ENCODE assay signal across 1 cellular context in the genomic region with DNA sequence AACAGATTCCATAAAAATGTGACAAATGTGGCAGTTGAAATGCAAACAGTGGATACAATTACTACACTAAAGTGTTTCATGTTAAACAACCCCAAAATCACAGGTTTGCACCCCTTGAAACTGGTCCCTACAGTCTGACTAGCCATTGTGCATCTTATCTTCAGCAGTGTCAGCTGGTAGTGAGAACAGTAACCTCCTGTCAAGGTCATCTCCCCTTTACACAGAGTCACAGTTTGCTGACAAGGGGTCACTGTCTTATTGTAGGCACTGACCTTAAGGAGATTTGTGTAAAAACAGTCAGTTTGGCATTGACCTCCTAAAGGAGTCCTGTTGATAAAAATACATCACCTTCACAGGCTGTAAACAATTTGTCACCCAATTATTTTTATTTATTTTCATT.
TF ChIP-seq lines count a peak whose summit lies in the region.

No MANE protein-coding gene starts in this region.

TF ChIP-seq in HepG2, 621 proteins besides CTCF, POLR2A, EP300 and RAD21 (continued from another document and continues in another):
- TF ChIP-seq, protein P1, sequence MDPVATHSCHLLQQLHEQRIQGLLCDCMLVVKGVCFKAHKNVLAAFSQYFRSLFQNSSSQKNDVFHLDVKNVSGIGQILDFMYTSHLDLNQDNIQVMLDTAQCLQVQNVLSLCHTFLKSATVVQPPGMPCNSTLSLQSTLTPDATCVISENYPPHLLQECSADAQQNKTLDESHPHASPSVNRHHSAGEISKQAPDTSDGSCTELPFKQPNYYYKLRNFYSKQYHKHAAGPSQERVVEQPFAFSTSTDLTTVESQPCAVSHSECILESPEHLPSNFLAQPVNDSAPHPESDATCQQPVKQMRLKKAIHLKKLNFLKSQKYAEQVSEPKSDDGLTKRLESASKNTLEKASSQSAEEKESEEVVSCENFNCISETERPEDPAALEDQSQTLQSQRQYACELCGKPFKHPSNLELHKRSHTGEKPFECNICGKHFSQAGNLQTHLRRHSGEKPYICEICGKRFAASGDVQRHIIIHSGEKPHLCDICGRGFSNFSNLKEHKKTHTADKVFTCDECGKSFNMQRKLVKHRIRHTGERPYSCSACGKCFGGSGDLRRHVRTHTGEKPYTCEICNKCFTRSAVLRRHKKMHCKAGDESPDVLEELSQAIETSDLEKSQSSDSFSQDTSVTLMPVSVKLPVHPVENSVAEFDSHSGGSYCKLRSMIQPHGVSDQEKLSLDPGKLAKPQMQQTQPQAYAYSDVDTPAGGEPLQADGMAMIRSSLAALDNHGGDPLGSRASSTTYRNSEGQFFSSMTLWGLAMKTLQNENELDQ (CRISPR knock-in tag; IDR thresholded peaks at IDR 0.05; ENCODE audit: borderline replicate concordance), result no peak
- TF ChIP-seq BCL6 (CRISPR knock-in tag; IDR thresholded peaks at IDR 0.05) (no peak), NFATC3 (CRISPR knock-in tag; IDR thresholded peaks at IDR 0.05) (no peak), ZKSCAN1 (IDR thresholded peaks at IDR 0.05; ENCODE audit: low read length) (no peak), TBP (CRISPR knock-in tag; IDR thresholded peaks at IDR 0.05) (no peak), MTF2 (CRISPR knock-in tag; IDR thresholded peaks at IDR 0.05; ENCODE audit: borderline replicate concordance) (no peak), CBX2 (IDR thresholded peaks at IDR 0.05; ENCODE audit: low read depth, low read length) (no peak), CBX2 (CRISPR knock-in tag; IDR thresholded peaks at IDR 0.05; ENCODE audit: low read depth) (no peak), ELF3 (CRISPR knock-in tag; IDR thresholded peaks at IDR 0.05) (no peak), NPAS2 (CRISPR knock-in tag; IDR thresholded peaks at IDR 0.05; ENCODE audit: borderline replicate concordance) (no peak), ZNF121 (CRISPR knock-in tag; IDR thresholded peaks at IDR 0.05) (no peak), ESRRA (CRISPR knock-in tag; IDR thresholded peaks at IDR 0.05; ENCODE audit: low read depth) (0 out of 2 replicates have a peak, but pooled peaks have one; percentile 33), SOX6 (IDR thresholded peaks at IDR 0.05) (no peak), SOX6 (CRISPR knock-in tag; IDR thresholded peaks at IDR 0.05) (peak; percentile 72), MYNN (CRISPR knock-in tag; IDR thresholded peaks at IDR 0.05; ENCODE audit: low read depth) (no peak), BORCS8-MEF2B (CRISPR knock-in tag; IDR thresholded peaks at IDR 0.05) (no peak), SAP130 (CRISPR knock-in tag; IDR thresholded peaks at IDR 0.05; ENCODE audit: low read depth) (no peak), KDM2A (CRISPR knock-in tag; IDR thresholded peaks at IDR 0.05; ENCODE audit: borderline replicate concordance, low read depth) (no peak), ZC3H13 (CRISPR knock-in tag; IDR thresholded peaks at IDR 0.05) (peak; percentile 59; the same call in 1 of the 2 replicates), KDM3A (CRISPR knock-in tag; IDR thresholded peaks at IDR 0.05; ENCODE audit: low read depth) (no peak), NFIC (IDR thresholded peaks at IDR 0.05; ENCODE audit: low read length) (no peak), SOX13 (IDR thresholded peaks at IDR 0.05) (no peak), SOX13 (CRISPR knock-in tag; conservative IDR thresholded peaks at IDR 0.05 in 1 of 2, IDR thresholded peaks at IDR 0.05 in 1 of 2) (peak in 1 of 2 experiments; percentile 78; a peak in 2 of 4 replicates), ZMYM2 (CRISPR knock-in tag; IDR thresholded peaks at IDR 0.05) (no peak), RXRB (CRISPR knock-in tag; IDR thresholded peaks at IDR 0.05; ENCODE audit: borderline replicate concordance) (0 out of 2 replicates have a peak, but pooled peaks have one; percentile 33), RARG (CRISPR knock-in tag; IDR thresholded peaks at IDR 0.05; ENCODE audit: low read depth) (no peak), GTF3A (CRISPR knock-in tag; conservative IDR thresholded peaks at IDR 0.05) (no peak), NFIB (CRISPR knock-in tag; IDR thresholded peaks at IDR 0.05; ENCODE audit: borderline replicate concordance) (no peak), POLR2AphosphoS5 (IDR thresholded peaks at IDR 0.05; ENCODE audit: low read depth, low read length) (no peak), ZBTB38 (CRISPR knock-in tag; IDR thresholded peaks at IDR 0.05) (no peak), ZNF660 (CRISPR knock-in tag; IDR thresholded peaks at IDR 0.05; ENCODE audit: borderline replicate concordance, low read depth) (no peak), GABPA (IDR thresholded peaks at IDR 0.05; ENCODE audit: low read depth, low read length) (no peak), GABPA (CRISPR knock-in tag; IDR thresholded peaks at IDR 0.05; ENCODE audit: low read depth) (no peak), ZNF619 (CRISPR knock-in tag; IDR thresholded peaks at IDR 0.05) (no peak), ZNF317 (CRISPR knock-in tag; IDR thresholded peaks at IDR 0.05) (no peak), SMYD3 (CRISPR knock-in tag; IDR thresholded peaks at IDR 0.05) (no peak), WIZ (CRISPR knock-in tag; IDR thresholded peaks at IDR 0.05) (no peak), HNRNPUL1 (IDR thresholded peaks at IDR 0.05; ENCODE audit: low read depth, low read length) (no peak), ZNF160 (CRISPR knock-in tag; IDR thresholded peaks at IDR 0.05) (no peak), NFRKB (IDR thresholded peaks at IDR 0.05) (no peak), MAFG (CRISPR knock-in tag; IDR thresholded peaks at IDR 0.05) (no peak), SIN3A (IDR thresholded peaks at IDR 0.05; ENCODE audit: borderline replicate concordance, low read depth, low read length) (no peak), MED8 (CRISPR knock-in tag; IDR thresholded peaks at IDR 0.05; ENCODE audit: insufficient replicate concordance) (no peak)
- TF ChIP-seq, protein P2, sequence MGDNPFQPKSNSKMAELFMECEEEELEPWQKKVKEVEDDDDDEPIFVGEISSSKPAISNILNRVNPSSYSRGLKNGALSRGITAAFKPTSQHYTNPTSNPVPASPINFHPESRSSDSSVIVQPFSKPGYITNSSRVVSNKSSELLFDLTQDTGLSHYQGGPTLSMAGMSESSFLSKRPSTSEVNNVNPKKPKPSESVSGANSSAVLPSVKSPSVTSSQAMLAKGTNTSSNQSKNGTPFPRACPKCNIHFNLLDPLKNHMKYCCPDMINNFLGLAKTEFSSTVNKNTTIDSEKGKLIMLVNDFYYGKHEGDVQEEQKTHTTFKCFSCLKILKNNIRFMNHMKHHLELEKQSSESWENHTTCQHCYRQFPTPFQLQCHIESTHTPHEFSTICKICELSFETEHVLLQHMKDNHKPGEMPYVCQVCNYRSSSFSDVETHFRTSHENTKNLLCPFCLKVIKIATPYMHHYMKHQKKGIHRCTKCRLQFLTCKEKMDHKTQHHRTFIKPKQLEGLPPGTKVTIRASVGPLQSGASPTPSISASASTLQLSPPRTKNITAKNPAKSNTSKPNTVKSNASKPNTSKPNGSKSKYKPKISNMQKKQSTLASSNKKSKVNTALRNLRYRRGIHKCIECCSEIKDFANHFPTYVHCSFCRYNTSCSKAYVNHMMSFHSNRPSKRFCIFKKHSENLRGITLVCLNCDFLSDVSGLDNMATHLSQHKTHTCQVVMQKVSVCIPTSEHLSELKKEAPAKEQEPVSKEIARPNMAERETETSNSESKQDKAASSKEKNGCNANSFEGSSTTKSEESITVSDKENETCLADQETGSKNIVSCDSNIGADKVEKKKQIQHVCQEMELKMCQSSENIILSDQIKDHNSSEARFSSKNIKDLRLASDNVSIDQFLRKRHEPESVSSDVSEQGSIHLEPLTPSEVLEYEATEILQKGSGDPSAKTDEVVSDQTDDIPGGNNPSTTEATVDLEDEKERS (CRISPR knock-in tag; IDR thresholded peaks at IDR 0.05), result no peak
- TF ChIP-seq, protein P3, sequence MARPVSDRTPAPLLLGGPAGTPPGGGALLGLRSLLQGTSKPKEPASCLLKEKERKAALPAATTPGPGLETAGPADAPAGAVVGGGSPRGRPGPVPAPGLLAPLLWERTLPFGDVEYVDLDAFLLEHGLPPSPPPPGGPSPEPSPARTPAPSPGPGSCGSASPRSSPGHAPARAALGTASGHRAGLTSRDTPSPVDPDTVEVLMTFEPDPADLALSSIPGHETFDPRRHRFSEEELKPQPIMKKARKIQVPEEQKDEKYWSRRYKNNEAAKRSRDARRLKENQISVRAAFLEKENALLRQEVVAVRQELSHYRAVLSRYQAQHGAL (CRISPR knock-in tag; IDR thresholded peaks at IDR 0.05; ENCODE audit: not compliant biosample characterization), result no peak
- TF ChIP-seq, protein P4, sequence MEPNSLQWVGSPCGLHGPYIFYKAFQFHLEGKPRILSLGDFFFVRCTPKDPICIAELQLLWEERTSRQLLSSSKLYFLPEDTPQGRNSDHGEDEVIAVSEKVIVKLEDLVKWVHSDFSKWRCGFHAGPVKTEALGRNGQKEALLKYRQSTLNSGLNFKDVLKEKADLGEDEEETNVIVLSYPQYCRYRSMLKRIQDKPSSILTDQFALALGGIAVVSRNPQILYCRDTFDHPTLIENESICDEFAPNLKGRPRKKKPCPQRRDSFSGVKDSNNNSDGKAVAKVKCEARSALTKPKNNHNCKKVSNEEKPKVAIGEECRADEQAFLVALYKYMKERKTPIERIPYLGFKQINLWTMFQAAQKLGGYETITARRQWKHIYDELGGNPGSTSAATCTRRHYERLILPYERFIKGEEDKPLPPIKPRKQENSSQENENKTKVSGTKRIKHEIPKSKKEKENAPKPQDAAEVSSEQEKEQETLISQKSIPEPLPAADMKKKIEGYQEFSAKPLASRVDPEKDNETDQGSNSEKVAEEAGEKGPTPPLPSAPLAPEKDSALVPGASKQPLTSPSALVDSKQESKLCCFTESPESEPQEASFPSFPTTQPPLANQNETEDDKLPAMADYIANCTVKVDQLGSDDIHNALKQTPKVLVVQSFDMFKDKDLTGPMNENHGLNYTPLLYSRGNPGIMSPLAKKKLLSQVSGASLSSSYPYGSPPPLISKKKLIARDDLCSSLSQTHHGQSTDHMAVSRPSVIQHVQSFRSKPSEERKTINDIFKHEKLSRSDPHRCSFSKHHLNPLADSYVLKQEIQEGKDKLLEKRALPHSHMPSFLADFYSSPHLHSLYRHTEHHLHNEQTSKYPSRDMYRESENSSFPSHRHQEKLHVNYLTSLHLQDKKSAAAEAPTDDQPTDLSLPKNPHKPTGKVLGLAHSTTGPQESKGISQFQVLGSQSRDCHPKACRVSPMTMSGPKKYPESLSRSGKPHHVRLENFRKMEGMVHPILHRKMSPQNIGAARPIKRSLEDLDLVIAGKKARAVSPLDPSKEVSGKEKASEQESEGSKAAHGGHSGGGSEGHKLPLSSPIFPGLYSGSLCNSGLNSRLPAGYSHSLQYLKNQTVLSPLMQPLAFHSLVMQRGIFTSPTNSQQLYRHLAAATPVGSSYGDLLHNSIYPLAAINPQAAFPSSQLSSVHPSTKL (CRISPR knock-in tag; IDR thresholded peaks at IDR 0.05), result peak; percentile 32; the same call in 1 of the 2 replicates
- TF ChIP-seq, protein P5, sequence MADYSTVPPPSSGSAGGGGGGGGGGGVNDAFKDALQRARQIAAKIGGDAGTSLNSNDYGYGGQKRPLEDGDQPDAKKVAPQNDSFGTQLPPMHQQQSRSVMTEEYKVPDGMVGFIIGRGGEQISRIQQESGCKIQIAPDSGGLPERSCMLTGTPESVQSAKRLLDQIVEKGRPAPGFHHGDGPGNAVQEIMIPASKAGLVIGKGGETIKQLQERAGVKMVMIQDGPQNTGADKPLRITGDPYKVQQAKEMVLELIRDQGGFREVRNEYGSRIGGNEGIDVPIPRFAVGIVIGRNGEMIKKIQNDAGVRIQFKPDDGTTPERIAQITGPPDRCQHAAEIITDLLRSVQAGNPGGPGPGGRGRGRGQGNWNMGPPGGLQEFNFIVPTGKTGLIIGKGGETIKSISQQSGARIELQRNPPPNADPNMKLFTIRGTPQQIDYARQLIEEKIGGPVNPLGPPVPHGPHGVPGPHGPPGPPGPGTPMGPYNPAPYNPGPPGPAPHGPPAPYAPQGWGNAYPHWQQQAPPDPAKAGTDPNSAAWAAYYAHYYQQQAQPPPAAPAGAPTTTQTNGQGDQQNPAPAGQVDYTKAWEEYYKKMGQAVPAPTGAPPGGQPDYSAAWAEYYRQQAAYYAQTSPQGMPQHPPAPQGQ (CRISPR knock-in tag; IDR thresholded peaks at IDR 0.05; ENCODE audit: borderline replicate concordance), result no peak
- TF ChIP-seq, protein P6, sequence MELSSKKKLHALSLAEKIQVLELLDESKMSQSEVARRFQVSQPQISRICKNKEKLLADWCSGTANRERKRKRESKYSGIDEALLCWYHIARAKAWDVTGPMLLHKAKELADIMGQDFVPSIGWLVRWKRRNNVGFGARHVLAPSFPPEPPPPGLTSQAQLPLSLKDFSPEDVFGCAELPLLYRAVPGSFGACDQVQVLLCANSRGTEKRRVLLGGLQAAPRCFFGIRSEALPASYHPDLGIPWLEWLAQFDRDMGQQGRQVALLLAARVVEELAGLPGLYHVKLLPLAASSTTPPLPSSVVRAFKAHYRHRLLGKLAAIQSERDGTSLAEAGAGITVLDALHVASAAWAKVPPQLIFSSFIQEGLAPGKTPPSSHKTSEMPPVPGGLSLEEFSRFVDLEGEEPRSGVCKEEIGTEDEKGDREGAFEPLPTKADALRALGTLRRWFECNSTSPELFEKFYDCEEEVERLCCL (CRISPR knock-in tag; IDR thresholded peaks at IDR 0.05; ENCODE audit: borderline replicate concordance), result no peak
- TF ChIP-seq, protein P7, sequence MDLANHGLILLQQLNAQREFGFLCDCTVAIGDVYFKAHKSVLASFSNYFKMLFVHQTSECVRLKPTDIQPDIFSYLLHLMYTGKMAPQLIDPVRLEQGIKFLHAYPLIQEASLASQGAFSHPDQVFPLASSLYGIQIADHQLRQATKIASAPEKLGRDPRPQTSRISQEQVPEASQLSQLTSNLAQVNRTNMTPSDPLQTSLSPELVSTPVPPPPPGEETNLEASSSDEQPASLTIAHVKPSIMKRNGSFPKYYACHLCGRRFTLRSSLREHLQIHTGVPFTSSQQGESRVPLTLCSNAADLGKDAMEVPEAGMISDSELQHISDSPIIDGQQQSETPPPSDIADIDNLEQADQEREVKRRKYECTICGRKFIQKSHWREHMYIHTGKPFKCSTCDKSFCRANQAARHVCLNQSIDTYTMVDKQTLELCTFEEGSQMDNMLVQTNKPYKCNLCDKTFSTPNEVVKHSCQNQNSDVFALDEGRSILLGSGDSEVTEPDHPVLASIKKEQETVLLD (CRISPR knock-in tag; IDR thresholded peaks at IDR 0.05; ENCODE audit: low read depth), result no peak
- TF ChIP-seq, protein P8, sequence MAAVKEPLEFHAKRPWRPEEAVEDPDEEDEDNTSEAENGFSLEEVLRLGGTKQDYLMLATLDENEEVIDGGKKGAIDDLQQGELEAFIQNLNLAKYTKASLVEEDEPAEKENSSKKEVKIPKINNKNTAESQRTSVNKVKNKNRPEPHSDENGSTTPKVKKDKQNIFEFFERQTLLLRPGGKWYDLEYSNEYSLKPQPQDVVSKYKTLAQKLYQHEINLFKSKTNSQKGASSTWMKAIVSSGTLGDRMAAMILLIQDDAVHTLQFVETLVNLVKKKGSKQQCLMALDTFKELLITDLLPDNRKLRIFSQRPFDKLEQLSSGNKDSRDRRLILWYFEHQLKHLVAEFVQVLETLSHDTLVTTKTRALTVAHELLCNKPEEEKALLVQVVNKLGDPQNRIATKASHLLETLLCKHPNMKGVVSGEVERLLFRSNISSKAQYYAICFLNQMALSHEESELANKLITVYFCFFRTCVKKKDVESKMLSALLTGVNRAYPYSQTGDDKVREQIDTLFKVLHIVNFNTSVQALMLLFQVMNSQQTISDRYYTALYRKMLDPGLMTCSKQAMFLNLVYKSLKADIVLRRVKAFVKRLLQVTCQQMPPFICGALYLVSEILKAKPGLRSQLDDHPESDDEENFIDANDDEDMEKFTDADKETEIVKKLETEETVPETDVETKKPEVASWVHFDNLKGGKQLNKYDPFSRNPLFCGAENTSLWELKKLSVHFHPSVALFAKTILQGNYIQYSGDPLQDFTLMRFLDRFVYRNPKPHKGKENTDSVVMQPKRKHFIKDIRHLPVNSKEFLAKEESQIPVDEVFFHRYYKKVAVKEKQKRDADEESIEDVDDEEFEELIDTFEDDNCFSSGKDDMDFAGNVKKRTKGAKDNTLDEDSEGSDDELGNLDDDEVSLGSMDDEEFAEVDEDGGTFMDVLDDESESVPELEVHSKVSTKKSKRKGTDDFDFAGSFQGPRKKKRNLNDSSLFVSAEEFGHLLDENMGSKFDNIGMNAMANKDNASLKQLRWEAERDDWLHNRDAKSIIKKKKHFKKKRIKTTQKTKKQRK (IDR thresholded peaks at IDR 0.05; ENCODE audit: low read length), result no peak
